ENCODE assay signal across 15 cellular contexts in genomic region chr14:90518075-90518940, GRCh38.
DNase-seq lines count a peak whose midpoint lies in the region; ATAC-seq and TF ChIP-seq lines count a peak whose summit lies in the region.
"Had no signal": no experiment of that assay in that cellular context is flagged by ENCODE, and none has a peak within 500 bp of the region (broad histone marks: within the 10 kb centered on the region; RNA-seq: fewer than 3 reads in every experiment).

No MANE protein-coding gene starts in this region.

- H3K4me1 ChIP-seq in lower lobe of right lung (peaks cover 31% of the 10 kb centered on the region), testis (peaks cover 51% of the 10 kb centered on the region)

- no peak for TF ChIP-seq POLR2A in testis (IDR thresholded peaks at IDR 0.05)

- intact Hi-C loops in lower lobe of right lung (cut with DNase I) = no loop called here
- intact Hi-C loops in testis (cut with DNase I; ENCODE audit: low total_unique reads) = no loop called here

- H3K9me3 ChIP-seq in lower lobe of right lung = no peaks in the 10 kb centered on the region
- no peaks in the 10 kb centered on the region for H3K9me3 ChIP-seq in testis
- H3K9me3 ChIP-seq: heart left ventricle, upper lobe of left lung had no signal

- no peak for TF ChIP-seq CTCF in choroid plexus epithelial cell (conservative IDR thresholded peaks at IDR 0.05; ENCODE audit: low read depth, low read length)
- TF ChIP-seq CTCF in lower lobe of right lung (IDR thresholded peaks at IDR 0.05) = no peak
- no peak for TF ChIP-seq CTCF in testis (IDR thresholded peaks at IDR 0.05)

- ATAC-seq in lower lobe of right lung = no peak
- ATAC-seq in HG03097 (IDR thresholded peaks at IDR 0.05; ENCODE audit: low FRiP score, unreplicated experiment) = no peak
- no peak for ATAC-seq in GM21576 (IDR thresholded peaks at IDR 0.05; ENCODE audit: unreplicated experiment)
- ATAC-seq: heart left ventricle had no signal

- 42 to 61% methylated on average over 7 to 25 of the region's 25 CpGs for WGBS in testis, 2 donors

- H3K27ac ChIP-seq in lower lobe of right lung (no peak overlapping the region), testis (no peak overlapping the region)
- H3K27ac ChIP-seq: C4-2B had no signal

- DNase-seq in NCI-H1417 (lab: John Stamatoyannopoulos, UW) (peak in 2 of 3 experiments; percentile 30 to 72), NCI-H1417 treated with DMSO at 0.1 percent for 48 hours (lab: John Stamatoyannopoulos, UW) (no peak), choroid plexus epithelial cell (ENCODE audit: low read depth) (peak; percentile 10), lower lobe of right lung (peak; percentile 32), testis (peak; percentile 61), NCI-H2081 treated with DMSO at 0.1 percent for 48 hours (lab: John Stamatoyannopoulos, UW) (no peak)
- DNase-seq: islet precursor cell, NCI-H2107, Right ventricle myocardium superior had no signal

- H3K4me3 ChIP-seq in choroid plexus epithelial cell (ENCODE audit: low read depth, low read length) (no peak overlapping the region), lower lobe of right lung (no peak overlapping the region), testis (no peak overlapping the region)
- H3K4me3 ChIP-seq: heart left ventricle, smooth muscle cell, upper lobe of left lung had no signal

- H3K36me3 ChIP-seq in lower lobe of right lung = no peaks in the 10 kb centered on the region
- H3K36me3 ChIP-seq in testis (ENCODE audit: low read depth, missing control alignments) = no peaks in the 10 kb centered on the region
- H3K36me3 ChIP-seq: heart left ventricle, upper lobe of left lung had no signal

- H3K27me3 ChIP-seq in lower lobe of right lung (ENCODE audit: low read depth) (no peaks in the 10 kb centered on the region), testis (no peaks in the 10 kb centered on the region)
- H3K27me3 ChIP-seq: heart left ventricle, upper lobe of left lung had no signal

Comparison
In these comparisons a context has a peak if more than half of its experiments do, and no peak if none do; other contexts are left out.
1. DNase-seq: peak in NCI-H1417 (2 of 3), choroid plexus epithelial cell (single experiment), lower lobe of right lung (single experiment) and testis (single experiment); none in NCI-H1417 treated with DMSO at 0.1 percent for 48 hours (single experiment) and NCI-H2081 treated with DMSO at 0.1 percent for 48 hours (single experiment).